ENCODE assay signal across 21 cellular contexts in the genomic region with DNA sequence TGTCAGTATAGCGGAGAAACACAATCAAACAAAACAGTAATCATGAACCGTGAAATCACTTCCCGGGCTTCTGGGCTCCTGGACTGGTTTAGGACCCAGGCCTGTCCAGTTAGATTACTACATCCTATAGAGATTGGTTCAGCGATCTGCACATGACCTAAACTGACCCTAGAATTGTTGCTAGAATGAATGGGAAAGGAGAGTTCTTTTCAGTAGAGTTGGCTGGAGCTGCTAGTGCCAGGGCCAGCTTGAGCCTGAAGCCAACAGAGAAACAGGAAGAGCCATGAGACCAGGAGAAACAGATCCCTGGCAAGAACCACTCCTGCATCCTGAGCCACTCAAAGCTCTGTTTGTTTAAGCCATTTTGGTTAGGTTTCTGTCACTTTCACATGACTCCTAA.
DNase-seq lines count a peak whose midpoint lies in the region; ATAC-seq, FAIRE-seq and TF ChIP-seq lines count a peak whose summit lies in the region.
"Had no signal": no experiment of that assay in that cellular context is flagged by ENCODE, and none has a peak within 500 bp of the region (broad histone marks: within the 10 kb centered on the region; RNA-seq: fewer than 3 reads in every experiment).

No MANE protein-coding gene starts in this region.

- no peak for TF ChIP-seq CTCF in endothelial cell of umbilical vein (IDR thresholded peaks at IDR 0.05; ENCODE audit: extremely low read depth in 1 of 2, insufficient read depth in 1 of 2, low read depth in 1 of 2, low read length in 2 of 2)

- no peaks in the 10 kb centered on the region for H4K20me1 ChIP-seq in endothelial cell of umbilical vein (replicated peaks; ENCODE audit: control insufficient read depth, extremely low read depth, insufficient read depth, low read length)

- H3K4me2 ChIP-seq in endothelial cell of umbilical vein (ENCODE audit: insufficient read depth, low read length) = no peak overlapping the region

- dilution Hi-C loops in endothelial cell of umbilical vein (cut with MboI; ENCODE audit: extremely low pct_ligation_motif_present, low sequenced_read_pairs) = no loop called here

- no peak overlapping the region for H3K27ac ChIP-seq in endothelial cell of umbilical vein (ENCODE audit: insufficient read depth, low read depth, low read length)
- H3K27ac ChIP-seq: epithelial cell of prostate, foreskin keratinocyte, psoas muscle had no signal

- DNase-seq in DMS79 (lab: John Stamatoyannopoulos, UW) (peak; percentile 50), NCI-H446 treated with DMSO at 0.1 percent for 48 hours (lab: John Stamatoyannopoulos, UW) (peak; percentile 40), endothelial cell of umbilical vein (ENCODE audit: low read depth, low spot score) (peak; percentile 90), retina (peak; percentile 75), T-helper 17 cell (no peak), NCI-H1694 treated with DMSO at 0.1 percent for 48 hours (lab: John Stamatoyannopoulos, UW) (no peak), SKM-1 (lab: John Stamatoyannopoulos, UW; ENCODE audit: unreplicated experiment) (no peak)
- DNase-seq: activated CD4-positive, alpha-beta T cell treated with anti-CD3 and anti-CD28 coated beads for 4 hours; activated naive CD8-positive, alpha-beta T cell treated with anti-CD3 and anti-CD28 coated beads, Interleukin-2, amount 10 ng/mL, durations not matched to agents 7 days and 5 days; foreskin keratinocyte; Karpas-422; kidney; mesendoderm; NCI-H2171 treated with DMSO at 0.1 percent for 48 hours; psoas muscle; RPMI8226 had no signal

- no peak overlapping the region for H3K27ac Mint-ChIP-seq in T-helper 17 cell
- H3K27ac Mint-ChIP-seq: activated naive CD8-positive, alpha-beta T cell treated with anti-CD3 and anti-CD28 coated beads, Interleukin-2, amount 10 ng/mL, durations not matched to agents 7 days and 5 days; dendritic cell treated with granulocyte-macrophage colony-stimulating factor and Interleukin-4, amounts not matched to agents 40 ng/mL and 50 ng/mL, for 4 days; nephron had no signal

- no peaks in the 10 kb centered on the region for H3K36me3 Mint-ChIP-seq in T-helper 17 cell (ENCODE audit: low read depth)
- H3K36me3 Mint-ChIP-seq: activated naive CD8-positive, alpha-beta T cell treated with anti-CD3 and anti-CD28 coated beads, Interleukin-2, amount 10 ng/mL, durations not matched to agents 7 days and 5 days had no signal

- no peak overlapping the region for H3K9ac ChIP-seq in endothelial cell of umbilical vein (replicated peaks; ENCODE audit: extremely low read depth, insufficient read depth, low read length)

- ATAC-seq in T-helper 17 cell (no peak), HG03354 (IDR thresholded peaks at IDR 0.05; ENCODE audit: poor library complexity, severe bottlenecking, unreplicated experiment) (no peak)
- ATAC-seq: foreskin keratinocyte, psoas muscle had no signal

- peak overlapping the region; percentile 61 for H2AFZ ChIP-seq in endothelial cell of umbilical vein (ENCODE audit: low read depth, low read length)

- H3K9me3 ChIP-seq in endothelial cell of umbilical vein (replicated peaks; ENCODE audit: control insufficient read depth, insufficient read depth, low read length) (no peaks in the 10 kb centered on the region), T-helper 17 cell (ENCODE audit: control insufficient read depth, low read length, poor library complexity, severe bottlenecking) (no peaks in the 10 kb centered on the region)
- H3K9me3 ChIP-seq: psoas muscle had no signal

- CTCF ChIA-PET in endothelial cell of umbilical vein (lab: Charles Lee) = interaction anchor here (1.1 to 1.6 kb wide), 3 partner anchors 74 to 266 kb away, joined by 3 to 11 read pairs (median 4); no protein-coding TSS in a partner anchor

- H3K36me3 ChIP-seq in endothelial cell of umbilical vein (ENCODE audit: control insufficient read depth in 2 of 2, extremely low read depth in 1 of 2, insufficient read depth in 2 of 2, low read length in 2 of 2) = no peaks in the 10 kb centered on the region

- FAIRE-seq in endothelial cell of umbilical vein (lab: Jason Lieb, UNC) = peak; percentile 46
- FAIRE-seq: kidney, TTC549 had no signal

- no peaks in the 10 kb centered on the region for H3K27me3 Mint-ChIP-seq in T-helper 17 cell
- H3K27me3 Mint-ChIP-seq: activated naive CD8-positive, alpha-beta T cell treated with anti-CD3 and anti-CD28 coated beads, Interleukin-2, amount 10 ng/mL, durations not matched to agents 7 days and 5 days; dendritic cell treated with granulocyte-macrophage colony-stimulating factor and Interleukin-4, amounts not matched to agents 40 ng/mL and 50 ng/mL, for 4 days had no signal

- no peak overlapping the region for H3K4me3 ChIP-seq in endothelial cell of umbilical vein (replicated peaks in 1 of 3; ENCODE audit: insufficient read depth in 1 of 3, low read depth in 1 of 3, low read length in 3 of 3)
- H3K4me3 ChIP-seq: psoas muscle had no signal

- no TSS peak for BruUV-seq in endothelial cell of umbilical vein (replicated peaks; lab: Mats Ljungman, UMichigan)

- POLR2A ChIA-PET in endothelial cell of umbilical vein (lab: Charles Lee) = no interaction called here

- no peaks in the 10 kb centered on the region for H3K9me1 ChIP-seq in endothelial cell of umbilical vein (replicated peaks; ENCODE audit: control insufficient read depth, extremely low read depth, insufficient read depth, low read length)

- H3K4me3 Mint-ChIP-seq in T-helper 17 cell = no peak overlapping the region
- H3K4me3 Mint-ChIP-seq: activated naive CD8-positive, alpha-beta T cell treated with anti-CD3 and anti-CD28 coated beads, Interleukin-2, amount 10 ng/mL, durations not matched to agents 7 days and 5 days; dendritic cell treated with granulocyte-macrophage colony-stimulating factor and Interleukin-4, amounts not matched to agents 40 ng/mL and 50 ng/mL, for 4 days; nephron had no signal

- H3K27me3 ChIP-seq in endothelial cell of umbilical vein (ENCODE audit: control insufficient read depth in 2 of 2, insufficient read depth in 2 of 2, low read length in 2 of 2) = no peaks in the 10 kb centered on the region
- H3K27me3 ChIP-seq: foreskin keratinocyte had no signal

- intact Hi-C loops in endothelial cell of umbilical vein (cut with micrococcal nuclease) = no loop called here

- no peaks in the 10 kb centered on the region for H3K4me1 Mint-ChIP-seq in T-helper 17 cell
- H3K4me1 Mint-ChIP-seq: activated naive CD8-positive, alpha-beta T cell treated with anti-CD3 and anti-CD28 coated beads, Interleukin-2, amount 10 ng/mL, durations not matched to agents 7 days and 5 days; nephron had no signal

- H3K79me2 ChIP-seq in endothelial cell of umbilical vein (ENCODE audit: control insufficient read depth, insufficient read depth, low read length) = no peaks in the 10 kb centered on the region

- no peaks in the 10 kb centered on the region for H3K4me1 ChIP-seq in endothelial cell of umbilical vein (ENCODE audit: control insufficient read depth, extremely low read depth, insufficient read depth, low read length)
- H3K4me1 ChIP-seq: foreskin keratinocyte, psoas muscle had no signal

- TF ChIP-seq POLR2A in endothelial cell of umbilical vein (IDR thresholded peaks at IDR 0.05; ENCODE audit: low read depth, low read length) = no peak

TF ChIP-seq in endothelial cell of umbilical vein, 7 proteins besides CTCF, POLR2A, EP300 and RAD21:
- TF ChIP-seq FOS (IDR thresholded peaks at IDR 0.05; ENCODE audit: borderline replicate concordance, insufficient read depth, low read length) = no peak
- no peak for TF ChIP-seq JUN (IDR thresholded peaks at IDR 0.05; ENCODE audit: borderline replicate concordance, insufficient read depth, insufficient read length, low read depth)
- TF ChIP-seq POLR2AphosphoS5 (IDR thresholded peaks at IDR 0.05; ENCODE audit: insufficient read depth, low read depth, low read length) = no peak
- TF ChIP-seq MYC (IDR thresholded peaks at IDR 0.05; ENCODE audit: low read depth, low read length) = no peak
- TF ChIP-seq EZH2 (IDR thresholded peaks at IDR 0.05; ENCODE audit: borderline replicate concordance, low read depth, low read length, severe bottlenecking) = no peak
- TF ChIP-seq, protein P1, sequence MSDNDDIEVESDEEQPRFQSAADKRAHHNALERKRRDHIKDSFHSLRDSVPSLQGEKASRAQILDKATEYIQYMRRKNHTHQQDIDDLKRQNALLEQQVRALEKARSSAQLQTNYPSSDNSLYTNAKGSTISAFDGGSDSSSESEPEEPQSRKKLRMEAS (IDR thresholded peaks at IDR 0.05; ENCODE audit: insufficient read depth, insufficient read length) = no peak
- no peak for TF ChIP-seq GATA2 (IDR thresholded peaks at IDR 0.05; ENCODE audit: insufficient read depth, insufficient read length, low read depth, low read length)
TF ChIP-seq in endothelial cell of umbilical vein: peak in this region for 0.

Comparison
In these comparisons a context has a peak if more than half of its experiments do, and no peak if none do; other contexts are left out.
1. DNase-seq: peak in DMS79 (single experiment), NCI-H446 treated with DMSO at 0.1 percent for 48 hours (single experiment), endothelial cell of umbilical vein (single experiment) and retina (single experiment); none in T-helper 17 cell (0 of 3), NCI-H1694 treated with DMSO at 0.1 percent for 48 hours (single experiment) and SKM-1 (single experiment).